8 cellular contexts compared by ENCODE assay signal in the genomic region with DNA sequence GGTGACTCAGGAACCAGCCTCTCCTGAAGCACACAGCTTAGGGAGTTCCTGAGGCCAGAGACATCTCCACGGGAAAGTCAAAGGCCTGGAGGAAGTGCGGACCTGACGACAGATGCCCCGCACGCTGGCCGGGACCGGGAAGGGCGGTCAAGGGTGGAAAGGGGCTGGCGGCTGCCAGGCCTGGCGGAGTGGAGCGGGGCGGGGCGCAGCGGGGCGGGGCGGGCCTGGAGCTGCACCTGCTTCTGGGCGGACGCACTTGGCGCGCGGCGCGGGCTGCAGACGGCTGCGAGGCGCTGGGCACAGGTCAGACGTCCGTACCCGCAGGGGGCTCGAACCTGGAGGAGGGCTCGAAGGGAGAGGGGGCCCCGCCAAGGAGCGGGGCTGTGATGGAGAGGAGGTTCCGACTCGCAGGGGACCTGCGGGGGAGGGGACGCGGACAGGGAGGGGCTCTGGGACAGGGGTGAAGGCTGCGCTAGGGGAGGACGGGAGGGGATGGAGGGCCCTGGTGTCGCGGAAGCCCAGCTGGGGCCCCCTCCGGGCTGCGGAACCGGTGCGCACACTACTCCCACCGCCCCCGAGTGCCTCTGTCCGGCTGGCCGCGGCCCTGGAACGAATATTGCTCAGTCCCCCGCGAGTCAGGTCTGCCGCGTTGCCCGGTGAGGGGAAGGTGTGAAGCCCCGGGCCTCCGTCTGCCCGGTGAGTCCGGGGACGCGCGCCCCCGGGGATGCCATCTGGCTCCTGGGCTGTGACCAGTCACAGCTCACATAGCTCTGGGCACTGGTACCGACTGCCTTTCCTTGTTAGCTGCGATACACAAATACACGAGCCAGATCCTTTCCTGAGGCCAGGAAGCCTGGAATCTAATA. TPM values are rescaled to one million over a fixed set of nuclear protein-coding genes. Genes with fewer than 3 reads are reported as not detected.
DNase-seq lines count a peak whose midpoint lies in the region; ATAC-seq and TF ChIP-seq lines count a peak whose summit lies in the region.

TSS of gene TMEM45B (plus strand) at position 253 of the 866 bp plus-strand sequence. CDS start 36,635 bp downstream, outside the sequence.

- POLR2A ChIA-PET in WTC11 (lab: Charles Lee) (interaction anchor here (0.6 to 1.1 kb wide), 2 partner anchors 46 to 712 kb away, joined by 3 to 4 read pairs; no protein-coding TSS in a partner anchor), HEK293T (lab: Yijun Ruan, JAX) (no interaction called here)

- no peak within 1 kb of the TSS for H3K27ac Mint-ChIP-seq in WTC11

- H3K4me1 ChIP-seq in osteoblast (ENCODE audit: insufficient read depth, low read length) = no peaks in the 10 kb centered on the region
- no peaks in the 10 kb centered on the region for H3K4me1 ChIP-seq in SJCRH30

- no peaks in the 10 kb centered on the region for H4K20me1 ChIP-seq in osteoblast (ENCODE audit: insufficient read depth, low read length)

- DNase-seq in HL-60 (ENCODE audit: low read depth in 1 of 2, low spot score in 1 of 2) (no peak), WTC11 (ENCODE audit: low spot score) (peak; percentile 63), epithelial cell of esophagus (ENCODE audit: low read depth) (no peak), osteoblast (ENCODE audit: insufficient read length, low spot score, missing footprints) (peak; percentile 29), SJCRH30 (no peak), HEK293T (ENCODE audit: extremely low spot score) (no peak), hippocampal formation (lab: John Stamatoyannopoulos, UW) (no peak)

- H3K27me3 ChIP-seq in HL-60 (ENCODE audit: insufficient read depth, poor library complexity, severe bottlenecking) (peaks cover 14% of the 10 kb centered on the region), osteoblast (ENCODE audit: insufficient read depth, low read length) (peaks cover 55% of the 10 kb centered on the region), SJCRH30 (no peaks in the 10 kb centered on the region)

- no peak within 1 kb of the TSS for H2AFZ ChIP-seq in osteoblast (ENCODE audit: low read length)

- peaks cover 20% of the 10 kb centered on the region; the same call in 1 of the 2 replicates for H3K9me3 Mint-ChIP-seq in WTC11

- no peaks in the 10 kb centered on the region for H3K9me3 ChIP-seq in osteoblast (ENCODE audit: low read depth, low read length)
- no peaks in the 10 kb centered on the region for H3K9me3 ChIP-seq in SJCRH30 (replicated peaks)

- no peak for TF ChIP-seq CTCF in HL-60 (IDR thresholded peaks at IDR 0.05; ENCODE audit: insufficient read depth, low read length)
- TF ChIP-seq CTCF in WTC11 (IDR thresholded peaks at IDR 0.05) = no peak
- no peak for TF ChIP-seq CTCF in epithelial cell of esophagus (IDR thresholded peaks at IDR 0.05; ENCODE audit: insufficient read depth, low read depth, low read length, missing control alignments)
- no peak for TF ChIP-seq CTCF in osteoblast (IDR thresholded peaks at IDR 0.05; ENCODE audit: extremely low read depth, low read depth, low read length)

- CTCF ChIA-PET in WTC11 (lab: Charles Lee) (interaction anchor here (0.7 to 1.6 kb wide), 3 partner anchors 66 to 857 kb away, joined by 3 to 4 read pairs (median 3); no protein-coding TSS in a partner anchor), HEK293T (lab: Yijun Ruan, JAX) (no interaction called here)

- H3K4me3 Mint-ChIP-seq in WTC11 = peak within 1 kb of the TSS; percentile 70

- H3K4me3 ChIP-seq in HL-60 (replicated peaks; ENCODE audit: insufficient read depth, low read length) (peak within 1 kb of the TSS; percentile 11; the same call in 1 of the 2 replicates), epithelial cell of esophagus (ENCODE audit: low read length) (peak within 1 kb of the TSS; percentile 61), osteoblast (ENCODE audit: insufficient read depth, low read length) (no peak within 1 kb of the TSS), SJCRH30 (no peak within 1 kb of the TSS)

- no peaks in the 10 kb centered on the region for H3K79me2 ChIP-seq in osteoblast (ENCODE audit: insufficient read depth, low read length)

- no peaks in the 10 kb centered on the region for H3K36me3 ChIP-seq in osteoblast (ENCODE audit: insufficient read depth, low read length)
- no peaks in the 10 kb centered on the region for H3K36me3 ChIP-seq in SJCRH30

- H3K4me2 ChIP-seq in osteoblast (ENCODE audit: insufficient read depth, low read length) = no peak within 1 kb of the TSS

- peaks cover 2% of the 10 kb centered on the region; the same call in 1 of the 2 replicates for H3K4me1 Mint-ChIP-seq in WTC11

- H3K27ac ChIP-seq in HL-60 (replicated peaks) (no peak within 1 kb of the TSS), osteoblast (ENCODE audit: low read depth, low read length) (no peak within 1 kb of the TSS), SJCRH30 (no peak within 1 kb of the TSS)

- ATAC-seq in WTC11 (peak; percentile 84), GM21526 (IDR thresholded peaks at IDR 0.05; ENCODE audit: low FRiP score, unreplicated experiment) (no peak)

- H3K27me3 Mint-ChIP-seq in WTC11 (ENCODE audit: low read depth) = peaks cover 58% of the 10 kb centered on the region

- peaks cover 3% of the 10 kb centered on the region for H3K36me3 Mint-ChIP-seq in WTC11

TF ChIP-seq in WTC11, 78 proteins besides CTCF, POLR2A, EP300 and RAD21:
- peak; percentile 63; the same call in 1 of the 2 replicates for TF ChIP-seq MAX (CRISPR knock-in tag; IDR thresholded peaks at IDR 0.05)
- TF ChIP-seq E2F5 (CRISPR knock-in tag; IDR thresholded peaks at IDR 0.05) = 0 out of 2 replicates have a peak, but pooled peaks have one; percentile 27
- no peak for TF ChIP-seq RELA (CRISPR knock-in tag; IDR thresholded peaks at IDR 0.05; ENCODE audit: borderline replicate concordance)
- no peak for TF ChIP-seq TEAD4 (CRISPR knock-in tag; IDR thresholded peaks at IDR 0.05)

TF ChIP-seq in HEK293T, 16 proteins besides CTCF, POLR2A, EP300 and RAD21:
- no peak for TF ChIP-seq ARNT (IDR thresholded peaks at IDR 0.05)
- TF ChIP-seq HDGF (IDR thresholded peaks at IDR 0.05; ENCODE audit: borderline replicate concordance) = no peak
- TF ChIP-seq TARDBP (IDR thresholded peaks at IDR 0.05) = no peak
- no peak for TF ChIP-seq FOXA1 (IDR thresholded peaks at IDR 0.05)
- no peak for TF ChIP-seq CTBP1 (IDR thresholded peaks at IDR 0.05; ENCODE audit: borderline replicate concordance)
- TF ChIP-seq PKNOX1 (IDR thresholded peaks at IDR 0.05) = no peak
- no peak for TF ChIP-seq FOXM1 (IDR thresholded peaks at IDR 0.05; ENCODE audit: borderline replicate concordance)
- TF ChIP-seq LEF1 (IDR thresholded peaks at IDR 0.05; ENCODE audit: borderline replicate concordance) = no peak

RNA-seq across cellular contexts. Expression of gene TMEM45B, which starts in this region (rescaled TPM):
- total RNA-seq in WTC11 (2021) = 0.25 to 0.59 TPM (median 0.37 TPM) in 3 replicates
- not detected in 2 replicates for total RNA-seq in osteoblast
- not detected in 2 replicates for total RNA-seq in SJCRH30 (2014; rRNA removed; shearing (Covaris generic))

Comparison
In these comparisons a context has a peak if more than half of its experiments do, and no peak if none do; other contexts are left out.
1. Peak in DNase-seq and ATAC-seq in WTC11; RNA of the gene not detected or under 1 TPM.
2. Peak in DNase-seq in osteoblast; RNA of the gene not detected or under 1 TPM.
3. H3K4me3 ChIP-seq: peak in HL-60 (single experiment) and epithelial cell of esophagus (single experiment); none in osteoblast (single experiment) and SJCRH30 (single experiment).